ENCODE assay signal across 1 cellular context in the genomic region with DNA sequence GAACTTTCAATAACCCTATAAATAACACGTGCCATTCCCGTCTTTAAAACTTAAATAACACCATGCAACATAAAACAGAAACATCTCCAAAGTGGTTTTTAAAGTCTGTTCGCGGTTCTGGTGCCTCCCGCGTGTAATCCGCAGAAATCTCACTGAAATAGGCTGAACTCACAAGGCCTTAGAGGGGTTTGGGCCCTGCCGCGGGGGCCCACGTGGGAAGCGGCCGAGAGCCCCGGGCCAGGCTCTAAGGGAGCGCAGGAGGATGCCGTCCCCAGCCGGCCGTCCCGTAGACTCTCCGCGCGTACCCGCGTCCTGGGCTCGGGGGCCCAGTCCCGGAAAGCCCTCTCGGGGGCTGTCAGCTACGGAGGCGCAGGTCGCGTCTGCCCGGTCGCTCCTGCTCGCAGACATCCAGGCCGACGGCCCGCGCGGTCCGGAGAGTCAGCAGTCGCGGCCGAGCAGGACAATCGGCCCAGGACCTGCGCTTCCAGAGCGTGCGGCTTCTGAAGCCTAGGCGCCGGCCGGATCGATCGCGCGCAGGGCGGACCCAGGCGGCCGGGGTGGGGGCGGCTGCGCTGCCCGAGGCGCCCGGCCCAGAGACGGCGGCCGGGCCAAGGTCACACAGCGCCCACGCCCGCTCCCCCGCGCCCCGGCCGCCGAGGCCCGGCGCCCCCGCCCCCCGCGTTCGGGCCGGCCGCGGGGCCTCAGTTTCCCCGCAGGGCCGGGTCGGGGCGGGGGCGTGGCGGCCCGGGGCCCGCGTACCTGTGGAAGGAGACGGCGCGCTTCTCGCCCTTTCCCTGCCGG.
A peak's percentile ranks its signal among the peaks of the same experiment; 100 is the strongest.
TF ChIP-seq lines count a peak whose summit lies in the region.

No MANE protein-coding gene starts in this region.

TF ChIP-seq in HepG2, 621 proteins besides CTCF, POLR2A, EP300 and RAD21 (continued from another document and continues in another):
- TF ChIP-seq ZNF318 (CRISPR knock-in tag; IDR thresholded peaks at IDR 0.05) (peak; percentile 62; the same call in 1 of the 2 replicates), SIN3A (IDR thresholded peaks at IDR 0.05; ENCODE audit: borderline replicate concordance, low read depth, low read length) (no peak), FOXA1 (IDR thresholded peaks at IDR 0.05) (no peak), FOXA1 (CRISPR knock-in tag; IDR thresholded peaks at IDR 0.05) (0 out of 2 replicates have a peak, but pooled peaks have one; percentile 4), ZNF724P (CRISPR knock-in tag; IDR thresholded peaks at IDR 0.05; ENCODE audit: borderline replicate concordance) (no peak), ZMYM3 (CRISPR knock-in tag; IDR thresholded peaks at IDR 0.05) (peak; percentile 37; the same call in 1 of the 2 replicates), CBFB (CRISPR knock-in tag; IDR thresholded peaks at IDR 0.05) (peak; percentile 68; the same call in 1 of the 2 replicates), ETV5 (CRISPR knock-in tag; IDR thresholded peaks at IDR 0.05; ENCODE audit: borderline replicate concordance) (no peak; the same call in none of the 2 replicates), NR2F2 (IDR thresholded peaks at IDR 0.05; ENCODE audit: borderline replicate concordance, low read depth) (no peak), ZNF879 (CRISPR knock-in tag; IDR thresholded peaks at IDR 0.05) (peak; percentile 63; the same call in 1 of the 2 replicates), TP53 (CRISPR knock-in tag; conservative IDR thresholded peaks at IDR 0.05) (no peak), ZC3H4 (CRISPR knock-in tag; IDR thresholded peaks at IDR 0.05; ENCODE audit: borderline replicate concordance) (no peak), ATF1 (CRISPR knock-in tag; IDR thresholded peaks at IDR 0.05) (no peak), ZKSCAN5 (CRISPR knock-in tag; IDR thresholded peaks at IDR 0.05) (no peak), REST (IDR thresholded peaks at IDR 0.05; ENCODE audit: borderline replicate concordance in 1 of 2, low read depth in 1 of 2, low read length in 2 of 2) (no peak), LCORL (IDR thresholded peaks at IDR 0.05) (no peak), LCORL (CRISPR knock-in tag; IDR thresholded peaks at IDR 0.05) (peak; percentile 50; the same call in 1 of the 2 replicates), ZNF441 (CRISPR knock-in tag; IDR thresholded peaks at IDR 0.05; ENCODE audit: borderline replicate concordance) (no peak), SAFB2 (CRISPR knock-in tag; IDR thresholded peaks at IDR 0.05; ENCODE audit: borderline replicate concordance, low read depth) (no peak), BRD4 (CRISPR knock-in tag; IDR thresholded peaks at IDR 0.05) (no peak), HIVEP1 (CRISPR knock-in tag; IDR thresholded peaks at IDR 0.05) (peak; percentile 89), AHR (CRISPR knock-in tag; IDR thresholded peaks at IDR 0.05) (no peak), SRSF1 (optimal IDR thresholded peaks at IDR 0.05; ENCODE audit: low read depth, low read length) (no peak), EED (CRISPR knock-in tag; IDR thresholded peaks at IDR 0.05) (no peak), HHEX (CRISPR knock-in tag; IDR thresholded peaks at IDR 0.05) (no peak), ZNF772 (CRISPR knock-in tag; IDR thresholded peaks at IDR 0.05) (no peak), ZNF510 (CRISPR knock-in tag; IDR thresholded peaks at IDR 0.05; ENCODE audit: low read depth) (0 out of 2 replicates have a peak, but pooled peaks have one; percentile 33), RFXAP (CRISPR knock-in tag; IDR thresholded peaks at IDR 0.05; ENCODE audit: borderline replicate concordance) (0 out of 2 replicates have a peak, but pooled peaks have one; percentile 46)
- TF ChIP-seq, protein P1, sequence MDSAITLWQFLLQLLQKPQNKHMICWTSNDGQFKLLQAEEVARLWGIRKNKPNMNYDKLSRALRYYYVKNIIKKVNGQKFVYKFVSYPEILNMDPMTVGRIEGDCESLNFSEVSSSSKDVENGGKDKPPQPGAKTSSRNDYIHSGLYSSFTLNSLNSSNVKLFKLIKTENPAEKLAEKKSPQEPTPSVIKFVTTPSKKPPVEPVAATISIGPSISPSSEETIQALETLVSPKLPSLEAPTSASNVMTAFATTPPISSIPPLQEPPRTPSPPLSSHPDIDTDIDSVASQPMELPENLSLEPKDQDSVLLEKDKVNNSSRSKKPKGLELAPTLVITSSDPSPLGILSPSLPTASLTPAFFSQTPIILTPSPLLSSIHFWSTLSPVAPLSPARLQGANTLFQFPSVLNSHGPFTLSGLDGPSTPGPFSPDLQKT (CRISPR knock-in tag; IDR thresholded peaks at IDR 0.05; ENCODE audit: borderline replicate concordance), result no peak
- TF ChIP-seq, protein P2, sequence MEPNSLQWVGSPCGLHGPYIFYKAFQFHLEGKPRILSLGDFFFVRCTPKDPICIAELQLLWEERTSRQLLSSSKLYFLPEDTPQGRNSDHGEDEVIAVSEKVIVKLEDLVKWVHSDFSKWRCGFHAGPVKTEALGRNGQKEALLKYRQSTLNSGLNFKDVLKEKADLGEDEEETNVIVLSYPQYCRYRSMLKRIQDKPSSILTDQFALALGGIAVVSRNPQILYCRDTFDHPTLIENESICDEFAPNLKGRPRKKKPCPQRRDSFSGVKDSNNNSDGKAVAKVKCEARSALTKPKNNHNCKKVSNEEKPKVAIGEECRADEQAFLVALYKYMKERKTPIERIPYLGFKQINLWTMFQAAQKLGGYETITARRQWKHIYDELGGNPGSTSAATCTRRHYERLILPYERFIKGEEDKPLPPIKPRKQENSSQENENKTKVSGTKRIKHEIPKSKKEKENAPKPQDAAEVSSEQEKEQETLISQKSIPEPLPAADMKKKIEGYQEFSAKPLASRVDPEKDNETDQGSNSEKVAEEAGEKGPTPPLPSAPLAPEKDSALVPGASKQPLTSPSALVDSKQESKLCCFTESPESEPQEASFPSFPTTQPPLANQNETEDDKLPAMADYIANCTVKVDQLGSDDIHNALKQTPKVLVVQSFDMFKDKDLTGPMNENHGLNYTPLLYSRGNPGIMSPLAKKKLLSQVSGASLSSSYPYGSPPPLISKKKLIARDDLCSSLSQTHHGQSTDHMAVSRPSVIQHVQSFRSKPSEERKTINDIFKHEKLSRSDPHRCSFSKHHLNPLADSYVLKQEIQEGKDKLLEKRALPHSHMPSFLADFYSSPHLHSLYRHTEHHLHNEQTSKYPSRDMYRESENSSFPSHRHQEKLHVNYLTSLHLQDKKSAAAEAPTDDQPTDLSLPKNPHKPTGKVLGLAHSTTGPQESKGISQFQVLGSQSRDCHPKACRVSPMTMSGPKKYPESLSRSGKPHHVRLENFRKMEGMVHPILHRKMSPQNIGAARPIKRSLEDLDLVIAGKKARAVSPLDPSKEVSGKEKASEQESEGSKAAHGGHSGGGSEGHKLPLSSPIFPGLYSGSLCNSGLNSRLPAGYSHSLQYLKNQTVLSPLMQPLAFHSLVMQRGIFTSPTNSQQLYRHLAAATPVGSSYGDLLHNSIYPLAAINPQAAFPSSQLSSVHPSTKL (CRISPR knock-in tag; IDR thresholded peaks at IDR 0.05), result no peak; the same call in 1 of the 2 replicates
- TF ChIP-seq, protein P3, sequence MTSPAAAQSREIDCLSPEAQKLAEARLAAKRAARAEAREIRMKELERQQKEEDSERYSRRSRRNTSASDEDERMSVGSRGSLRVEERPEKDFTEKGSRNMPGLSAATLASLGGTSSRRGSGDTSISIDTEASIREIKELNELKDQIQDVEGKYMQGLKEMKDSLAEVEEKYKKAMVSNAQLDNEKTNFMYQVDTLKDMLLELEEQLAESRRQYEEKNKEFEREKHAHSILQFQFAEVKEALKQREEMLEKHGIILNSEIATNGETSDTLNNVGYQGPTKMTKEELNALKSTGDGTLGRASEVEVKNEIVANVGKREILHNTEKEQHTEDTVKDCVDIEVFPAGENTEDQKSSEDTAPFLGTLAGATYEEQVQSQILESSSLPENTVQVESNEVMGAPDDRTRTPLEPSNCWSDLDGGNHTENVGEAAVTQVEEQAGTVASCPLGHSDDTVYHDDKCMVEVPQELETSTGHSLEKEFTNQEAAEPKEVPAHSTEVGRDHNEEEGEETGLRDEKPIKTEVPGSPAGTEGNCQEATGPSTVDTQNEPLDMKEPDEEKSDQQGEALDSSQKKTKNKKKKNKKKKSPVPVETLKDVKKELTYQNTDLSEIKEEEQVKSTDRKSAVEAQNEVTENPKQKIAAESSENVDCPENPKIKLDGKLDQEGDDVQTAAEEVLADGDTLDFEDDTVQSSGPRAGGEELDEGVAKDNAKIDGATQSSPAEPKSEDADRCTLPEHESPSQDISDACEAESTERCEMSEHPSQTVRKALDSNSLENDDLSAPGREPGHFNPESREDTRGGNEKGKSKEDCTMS (CRISPR knock-in tag; conservative IDR thresholded peaks at IDR 0.05), result no peak
- TF ChIP-seq, protein P4, sequence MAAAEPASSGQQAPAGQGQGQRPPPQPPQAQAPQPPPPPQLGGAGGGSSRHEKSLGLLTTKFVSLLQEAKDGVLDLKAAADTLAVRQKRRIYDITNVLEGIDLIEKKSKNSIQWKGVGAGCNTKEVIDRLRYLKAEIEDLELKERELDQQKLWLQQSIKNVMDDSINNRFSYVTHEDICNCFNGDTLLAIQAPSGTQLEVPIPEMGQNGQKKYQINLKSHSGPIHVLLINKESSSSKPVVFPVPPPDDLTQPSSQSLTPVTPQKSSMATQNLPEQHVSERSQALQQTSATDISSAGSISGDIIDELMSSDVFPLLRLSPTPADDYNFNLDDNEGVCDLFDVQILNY (CRISPR knock-in tag; conservative IDR thresholded peaks at IDR 0.05), result peak; percentile 35; the same call in 1 of the 2 replicates
- TF ChIP-seq, protein P5, sequence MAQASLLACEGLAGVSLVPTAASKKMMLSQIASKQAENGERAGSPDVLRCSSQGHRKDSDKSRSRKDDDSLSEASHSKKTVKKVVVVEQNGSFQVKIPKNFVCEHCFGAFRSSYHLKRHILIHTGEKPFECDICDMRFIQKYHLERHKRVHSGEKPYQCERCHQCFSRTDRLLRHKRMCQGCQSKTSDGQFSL (CRISPR knock-in tag; IDR thresholded peaks at IDR 0.05), result 0 out of 2 replicates have a peak, but pooled peaks have one; percentile 26
